ENCODE assay signal across 8 cellular contexts in genomic region chr9:137278061-137278912, GRCh38. TPM values are rescaled to one million over a fixed set of nuclear protein-coding genes. Genes with fewer than 3 reads are reported as not detected.
DNase-seq lines count a peak whose midpoint lies in the region; ATAC-seq, FAIRE-seq and TF ChIP-seq lines count a peak whose summit lies in the region.

No MANE protein-coding gene starts in this region.

- no peaks in the 10 kb centered on the region for H3K9me1 ChIP-seq in keratinocyte (ENCODE audit: control insufficient read depth, extremely low read depth, insufficient read depth, low read length)

- dilution Hi-C loops in keratinocyte (cut with MboI; ENCODE audit: extremely low pct_ligation_motif_present, low sequenced_read_pairs): no loop called here

- peak overlapping the region; percentile 76 to 95 (median 88) for H3K27ac ChIP-seq in BLaER1 treated with 17β-estradiol and CSF1 and Interleukin-3, amounts not matched to agents 10 nM and 100 nM
- H3K27ac ChIP-seq in keratinocyte (ENCODE audit: control insufficient read depth, insufficient read depth, low read length): peak overlapping the region; percentile 43
- H3K27ac ChIP-seq in suprapubic skin: no peak overlapping the region

- H3K4me3 ChIP-seq in BLaER1 treated with 17β-estradiol and CSF1 and Interleukin-3, amounts not matched to agents 10 nM and 100 nM: peak overlapping the region; percentile 41 to 92 (median 64)
- H3K4me3 ChIP-seq in astrocyte of the cerebellum (ENCODE audit: low read depth, low read length) (peak overlapping the region; percentile 62), keratinocyte (ENCODE audit: control insufficient read depth in 2 of 3, extremely low read depth in 1 of 3, insufficient read depth in 2 of 3, low read depth in 1 of 3, low read length in 3 of 3) (peak overlapping the region; percentile 71 to 77 (median 74)), suprapubic skin (peak overlapping the region; percentile 47)

- TF ChIP-seq EP300 in suprapubic skin (IDR thresholded peaks at IDR 0.05): no peak

- no peak for TF ChIP-seq CTCF in astrocyte of the cerebellum (IDR thresholded peaks at IDR 0.05; ENCODE audit: low read depth, low read length, missing control alignments)
- no peak for TF ChIP-seq CTCF in keratinocyte (optimal IDR thresholded peaks at IDR 0.05 in 1 of 3, IDR thresholded peaks at IDR 0.05 in 1 of 3, conservative IDR thresholded peaks at IDR 0.05 in 1 of 3; ENCODE audit: extremely low read depth in 1 of 3, insufficient read depth in 2 of 3, low read length in 3 of 3)
- no peak for TF ChIP-seq CTCF in suprapubic skin (IDR thresholded peaks at IDR 0.05)

- DNase-seq in HK-2 (ENCODE audit: unreplicated experiment): peak; percentile 46
- no peak for DNase-seq in astrocyte of the cerebellum (ENCODE audit: low read depth)
- DNase-seq in keratinocyte (ENCODE audit: low read depth, low spot score): no peak
- DNase-seq in suprapubic skin (ENCODE audit: low spot score in 2 of 2): peak in 1 of 2 donors; percentile 71
- no peak for DNase-seq in NCI-H2196 (lab: John Stamatoyannopoulos, UW; ENCODE audit: unreplicated experiment)
- DNase-seq in HuH-7.5 (ENCODE audit: low spot score): no peak

- no peaks in the 10 kb centered on the region for H3K27me3 ChIP-seq in BLaER1 treated with 17β-estradiol and CSF1 and Interleukin-3, amounts not matched to agents 10 nM and 100 nM
- peaks cover 3% of the 10 kb centered on the region for H3K27me3 ChIP-seq in keratinocyte (ENCODE audit: control insufficient read depth, extremely low read depth, insufficient read depth, low read length)
- H3K27me3 ChIP-seq in suprapubic skin: peaks cover 44% of the 10 kb centered on the region

- H3K36me3 ChIP-seq in BLaER1 treated with 17β-estradiol and CSF1 and Interleukin-3, amounts not matched to agents 10 nM and 100 nM: peaks cover 2 to 50% (median 18%) of the 10 kb centered on the region in 11 experiments; a peak in 18 of 22 replicates
- peaks cover 9 to 14% of the 10 kb centered on the region in 2 experiments for H3K36me3 ChIP-seq in keratinocyte (ENCODE audit: control insufficient read depth in 2 of 2, extremely low read depth in 1 of 2, insufficient read depth in 2 of 2, low read length in 2 of 2)
- H3K36me3 ChIP-seq in suprapubic skin: peaks cover under 1% of the 10 kb centered on the region

- no peaks in the 10 kb centered on the region for H3K9me3 ChIP-seq in BLaER1 treated with 17β-estradiol and CSF1 and Interleukin-3, amounts not matched to agents 10 nM and 100 nM (replicated peaks in 1 of 11)
- H3K9me3 ChIP-seq in keratinocyte (ENCODE audit: control insufficient read depth, low read depth, low read length): no peaks in the 10 kb centered on the region
- no peaks in the 10 kb centered on the region for H3K9me3 ChIP-seq in suprapubic skin

- peaks cover 87 to 100% (median 98%) of the 10 kb centered on the region in 10 experiments for H3K4me1 ChIP-seq in BLaER1 treated with 17β-estradiol and CSF1 and Interleukin-3, amounts not matched to agents 10 nM and 100 nM
- H3K4me1 ChIP-seq in keratinocyte (ENCODE audit: control insufficient read depth, extremely low read depth, insufficient read depth, low read length) (peaks cover 21% of the 10 kb centered on the region), suprapubic skin (peaks cover 64% of the 10 kb centered on the region)

- in situ Hi-C loops in astrocyte of the cerebellum (cut with HindIII; ENCODE audit: low sequenced_read_pairs): no loop called here

- H2AFZ ChIP-seq in keratinocyte (ENCODE audit: control insufficient read depth, low read length): no peak overlapping the region

- no peak for TF ChIP-seq POLR2A in suprapubic skin (IDR thresholded peaks at IDR 0.05)

- no peak for ATAC-seq in HG03354 (IDR thresholded peaks at IDR 0.05; ENCODE audit: poor library complexity, severe bottlenecking, unreplicated experiment)

- peak overlapping the region; percentile 74 to 93 (median 82) for H3K9ac ChIP-seq in BLaER1 treated with 17β-estradiol and CSF1 and Interleukin-3, amounts not matched to agents 10 nM and 100 nM
- H3K9ac ChIP-seq in keratinocyte (ENCODE audit: control insufficient read depth, extremely low read depth, insufficient read depth, low read length): peak overlapping the region; percentile 81

- H3K4me2 ChIP-seq in BLaER1 treated with 17β-estradiol and CSF1 and Interleukin-3, amounts not matched to agents 10 nM and 100 nM: peak overlapping the region; percentile 84 to 100 (median 98)
- H3K4me2 ChIP-seq in keratinocyte (ENCODE audit: control insufficient read depth, extremely low read depth, insufficient read depth, low read depth, low read length): peak overlapping the region; percentile 77

- H4K20me1 ChIP-seq in BLaER1 treated with 17β-estradiol and CSF1 and Interleukin-3, amounts not matched to agents 10 nM and 100 nM: peaks cover 0 to 67% (median 18%) of the 10 kb centered on the region in 11 experiments; a peak in 14 of 22 replicates
- peaks cover 3% of the 10 kb centered on the region for H4K20me1 ChIP-seq in keratinocyte (ENCODE audit: control insufficient read depth, extremely low read depth, insufficient read depth, low read length)

- 4% methylated on average over 23 of the region's 84 CpGs for WGBS in suprapubic skin

- peaks cover 25% of the 10 kb centered on the region for H3K79me2 ChIP-seq in keratinocyte (ENCODE audit: control insufficient read depth, insufficient read depth, low read length)

- FAIRE-seq in keratinocyte (lab: Jason Lieb, UNC): no peak

RNA-seq across cellular contexts. Expression of gene TOR4A, which starts 0.8 kb away (rescaled TPM):
- 5.8 to 9.8 TPM (median 7.8 TPM) in 3 replicates for polyA plus RNA-seq in keratinocyte
- polyA plus RNA-seq in keratinocyte (2011; ENCODE audit: low read depth): 1.6 TPM
- 3.7 and 9.2 TPM in 2 replicates for polyA plus RNA-seq in keratinocyte (2011; cell fraction: cytosol; rRNA removed)
- polyA plus RNA-seq in keratinocyte (2011; cell fraction: nucleus; rRNA removed): 10.6 and 18.7 TPM in 2 replicates
- 7.0 and 11.9 TPM in 2 replicates for polyA plus RNA-seq in keratinocyte (2012; ENCODE audit: low replicate concordance)
- polyA minus RNA-seq in keratinocyte: 5.8 to 11.4 TPM (median 7.4 TPM) in 3 replicates
- 36.6 TPM for polyA minus RNA-seq in keratinocyte (2011; cell fraction: cytosol; rRNA and poly(A)+ RNA removed)
- polyA minus RNA-seq in keratinocyte (2011; cell fraction: nucleus; rRNA and poly(A)+ RNA removed): 25.4 and 32.9 TPM in 2 replicates
- total RNA-seq in suprapubic skin: 1 to 10 TPM; 3.5 to 9.2 (median 4.4) TPM

RNA-seq across cellular contexts. Expression of gene NELFB, which starts 23.2 kb away (rescaled TPM):
- polyA plus RNA-seq in keratinocyte: 25.1 to 40.2 TPM (median 35.0 TPM) in 3 replicates
- polyA plus RNA-seq in keratinocyte (2011; ENCODE audit: low read depth): 11.6 TPM
- 29.8 and 55.0 TPM in 2 replicates for polyA plus RNA-seq in keratinocyte (2011; cell fraction: cytosol; rRNA removed)
- polyA plus RNA-seq in keratinocyte (2011; cell fraction: nucleus; rRNA removed): 36.6 and 50.0 TPM in 2 replicates
- 40.6 and 53.2 TPM in 2 replicates for polyA plus RNA-seq in keratinocyte (2012; ENCODE audit: low replicate concordance)
- polyA minus RNA-seq in keratinocyte: 35.7 to 44.2 TPM (median 43.6 TPM) in 3 replicates
- 75.4 TPM for polyA minus RNA-seq in keratinocyte (2011; cell fraction: cytosol; rRNA and poly(A)+ RNA removed)
- 33.1 and 37.6 TPM in 2 replicates for polyA minus RNA-seq in keratinocyte (2011; cell fraction: nucleus; rRNA and poly(A)+ RNA removed)
- total RNA-seq in suprapubic skin: 10 to 100 TPM; 45.0 to 54.2 (median 50.9) TPM

RNA-seq across cellular contexts. Expression of gene NRARP, which starts 23.8 kb away (rescaled TPM):
- polyA plus RNA-seq in keratinocyte: 0.43 to 2.4 TPM (median 2.2 TPM) in 3 replicates
- polyA plus RNA-seq in keratinocyte (2011; ENCODE audit: low read depth): 1.5 TPM
- 0.95 and 2.5 TPM in 2 replicates for polyA plus RNA-seq in keratinocyte (2011; cell fraction: cytosol; rRNA removed)
- 11.2 and 13.2 TPM in 2 replicates for polyA plus RNA-seq in keratinocyte (2011; cell fraction: nucleus; rRNA removed)
- polyA plus RNA-seq in keratinocyte (2012; ENCODE audit: low replicate concordance): 0.61 and 10.6 TPM in 2 replicates
- polyA minus RNA-seq in keratinocyte: 0.73 to 0.83 TPM in 2 of 3 replicates, not detected in the other
- 2.9 TPM for polyA minus RNA-seq in keratinocyte (2011; cell fraction: cytosol; rRNA and poly(A)+ RNA removed)
- polyA minus RNA-seq in keratinocyte (2011; cell fraction: nucleus; rRNA and poly(A)+ RNA removed): 10.5 and 14.6 TPM in 2 replicates
- 10 to 100 TPM; 25.3 to 69.0 (median 65.5) TPM for total RNA-seq in suprapubic skin

RNA-seq across cellular contexts. Expression of gene STPG3, which starts 27.2 kb away (rescaled TPM):
- polyA plus RNA-seq in keratinocyte: not detected in 3 replicates
- not detected for polyA plus RNA-seq in keratinocyte (2011; ENCODE audit: low read depth)
- polyA plus RNA-seq in keratinocyte (2011; cell fraction: cytosol; rRNA removed): not detected in 2 replicates
- polyA plus RNA-seq in keratinocyte (2011; cell fraction: nucleus; rRNA removed): not detected in 2 replicates
- polyA plus RNA-seq in keratinocyte (2012; ENCODE audit: low replicate concordance): not detected in 2 replicates
- polyA minus RNA-seq in keratinocyte: not detected in 3 replicates
- polyA minus RNA-seq in keratinocyte (2011; cell fraction: cytosol; rRNA and poly(A)+ RNA removed): not detected
- not detected in 2 replicates for polyA minus RNA-seq in keratinocyte (2011; cell fraction: nucleus; rRNA and poly(A)+ RNA removed)
- 1 to 10 TPM in 1 of 4 donors, not detected in 3; 1.2 TPM for total RNA-seq in suprapubic skin

RNA-seq across cellular contexts. Expression of gene TUBB4B, which starts 37.2 kb away (rescaled TPM):
- polyA plus RNA-seq in keratinocyte: 390 to 693 TPM (median 440 TPM) in 3 replicates
- polyA plus RNA-seq in keratinocyte (2011; ENCODE audit: low read depth): 64.2 TPM
- polyA plus RNA-seq in keratinocyte (2011; cell fraction: cytosol; rRNA removed): 328 and 496 TPM in 2 replicates
- 336 and 469 TPM in 2 replicates for polyA plus RNA-seq in keratinocyte (2011; cell fraction: nucleus; rRNA removed)
- 276 and 744 TPM in 2 replicates for polyA plus RNA-seq in keratinocyte (2012; ENCODE audit: low replicate concordance)
- polyA minus RNA-seq in keratinocyte: 387 to 836 TPM (median 396 TPM) in 3 replicates
- 512 TPM for polyA minus RNA-seq in keratinocyte (2011; cell fraction: cytosol; rRNA and poly(A)+ RNA removed)
- polyA minus RNA-seq in keratinocyte (2011; cell fraction: nucleus; rRNA and poly(A)+ RNA removed): 252 and 259 TPM in 2 replicates
- 100 to 1,000 TPM; 225 to 708 (median 639) TPM for total RNA-seq in suprapubic skin
